2 cellular contexts compared by ENCODE assay signal in genomic region chr7:44193011-44193802, GRCh38.
A peak's percentile ranks its signal among the peaks of the same experiment; 100 is the strongest.
TF ChIP-seq lines count a peak whose summit lies in the region.

No MANE protein-coding gene starts in this region.

TF ChIP-seq in Ishikawa, 13 proteins besides CTCF, POLR2A, EP300 and RAD21:
- no peak for TF ChIP-seq MAX (IDR thresholded peaks at IDR 0.05)
- 0 out of 2 replicates have a peak, but pooled peaks have one; percentile 26 for TF ChIP-seq USF1 (IDR thresholded peaks at IDR 0.05)

TF ChIP-seq in K562, 482 proteins besides CTCF, POLR2A, EP300 and RAD21:
- TF ChIP-seq USF1 (CRISPR knock-in tag; IDR thresholded peaks at IDR 0.05): peak; percentile 74
- no peak for TF ChIP-seq MBD2 (IDR thresholded peaks at IDR 0.05; ENCODE audit: borderline replicate concordance, low read depth)
- TF ChIP-seq USF2 (CRISPR knock-in tag; IDR thresholded peaks at IDR 0.05): peak; percentile 69
- peak; percentile 5 for TF ChIP-seq NFYB (IDR thresholded peaks at IDR 0.05; ENCODE audit: extremely low read depth, insufficient read length)
- peak; percentile 45; the same call in 1 of the 2 replicates for TF ChIP-seq RAD51 (IDR thresholded peaks at IDR 0.05; ENCODE audit: borderline replicate concordance, low read depth)
- TF ChIP-seq ZNF3 (CRISPR knock-in tag; IDR thresholded peaks at IDR 0.05): no peak
